8 cellular contexts compared by ENCODE assay signal in genomic region chr1:42957229-42957879, GRCh38. TPM values are rescaled to one million over a fixed set of nuclear protein-coding genes. Genes with fewer than 3 reads are reported as not detected.
DNase-seq lines count a peak whose midpoint lies in the region; ATAC-seq and TF ChIP-seq lines count a peak whose summit lies in the region.

No MANE protein-coding gene starts in this region.

- TF ChIP-seq CTCF in esophagus squamous epithelium (IDR thresholded peaks at IDR 0.05) (no peak), prostate gland (IDR thresholded peaks at IDR 0.05) (no peak)

- DNase-seq in SJSA1 (ENCODE audit: low read depth in 1 of 2, low spot score in 2 of 2) = no peak
- DNase-seq in esophagus squamous epithelium (lab: John Stamatoyannopoulos, UW) = no peak
- DNase-seq in prostate gland (ENCODE audit: low spot score) = peak; percentile 43
- DNase-seq in HK-2 (ENCODE audit: unreplicated experiment) = no peak
- DNase-seq in NCI-H2029 treated with DMSO at 0.1 percent for 48 hours (lab: John Stamatoyannopoulos, UW) = no peak

- WGBS in esophagus squamous epithelium, 2 donors = 23 to 28% methylated on average over 8 to 20 of the region's 26 CpGs
- WGBS in prostate gland = 35% methylated on average over 26 of the region's 26 CpGs

- H3K4me3 ChIP-seq in SJSA1 = peak overlapping the region; percentile 95
- H3K4me3 ChIP-seq in esophagus squamous epithelium = peak overlapping the region; percentile 71 to 97 (median 88)
- H3K4me3 ChIP-seq in prostate gland = peak overlapping the region; percentile 80 to 87

- H3K4me1 ChIP-seq in SJSA1 (replicated peaks) = peaks cover 67% of the 10 kb centered on the region
- H3K4me1 ChIP-seq in esophagus squamous epithelium = peaks cover 36 to 87% (median 43%) of the 10 kb centered on the region in 3 donors
- peaks cover 2% of the 10 kb centered on the region for H3K4me1 ChIP-seq in prostate gland (replicated peaks)

- no peaks in the 10 kb centered on the region for H3K27me3 ChIP-seq in SJSA1 (replicated peaks)
- H3K27me3 ChIP-seq in esophagus squamous epithelium = no peaks in the 10 kb centered on the region
- H3K27me3 ChIP-seq in prostate gland (replicated peaks; ENCODE audit: insufficient read depth) = no peaks in the 10 kb centered on the region

- intact Hi-C loops in esophagus squamous epithelium (cut with DNase I) = no loop called here
- intact Hi-C loops in prostate gland (cut with DNase I) = no loop called here

- ATAC-seq in GM18505 (IDR thresholded peaks at IDR 0.05; ENCODE audit: unreplicated experiment) = no peak
- no peak for ATAC-seq in HG02623 (IDR thresholded peaks at IDR 0.05; ENCODE audit: unreplicated experiment)
- ATAC-seq in activated CD4-positive, CD25-positive, alpha-beta regulatory T cell treated with anti-CD3 and anti-CD28 coated beads, Interleukin-2, amount 50 U/mL, for 24 hours = no peak

- H3K36me3 ChIP-seq in SJSA1 (peaks cover 48% of the 10 kb centered on the region), esophagus squamous epithelium (peaks cover 0 to 33% (median 0%) of the 10 kb centered on the region in 3 donors), prostate gland (no peaks in the 10 kb centered on the region)

- TF ChIP-seq POLR2A in GM18505 (IDR thresholded peaks at IDR 0.05; ENCODE audit: borderline replicate concordance, extremely low read depth, insufficient read depth, insufficient read length) (peak; percentile 20), esophagus squamous epithelium (IDR thresholded peaks at IDR 0.05) (no peak), prostate gland (IDR thresholded peaks at IDR 0.05) (peak; percentile 40)

- H3K27ac ChIP-seq in SJSA1 (peak overlapping the region; percentile 52; the same call in 1 of the 2 replicates), esophagus squamous epithelium (peak overlapping the region; percentile 95 to 99 (median 96)), prostate gland (peak overlapping the region; percentile 86 to 93)

- H3K9me3 ChIP-seq in SJSA1 (replicated peaks) (no peaks in the 10 kb centered on the region), esophagus squamous epithelium (no peaks in the 10 kb centered on the region), prostate gland (no peaks in the 10 kb centered on the region)

RNA-seq across cellular contexts. Expression of gene SLC2A1, which starts 1.3 kb away (rescaled TPM):
- total RNA-seq in SJSA1 (2014; rRNA removed; shearing (Covaris generic)) = 115 and 173 TPM in 2 replicates
- total RNA-seq in esophagus squamous epithelium (100 to 1,000 TPM; 238 to 883 (median 448) TPM), prostate gland (100 to 1,000 TPM in 1 of 2 donors, 10 to 100 TPM in 1; 83.9 to 159 TPM)

Comparison
In these comparisons a context has a peak if more than half of its experiments do, and no peak if none do; other contexts are left out.
1. POLR2A ChIP-seq: peak in GM18505 (single experiment) and prostate gland (single experiment); none in esophagus squamous epithelium (0 of 4).
2. Peak in every context shown above with its lines, with median percentiles within 50 percentile points of each other: H3K27ac ChIP-seq and H3K4me3 ChIP-seq.